22 cellular contexts compared by ENCODE assay signal in the genomic region with DNA sequence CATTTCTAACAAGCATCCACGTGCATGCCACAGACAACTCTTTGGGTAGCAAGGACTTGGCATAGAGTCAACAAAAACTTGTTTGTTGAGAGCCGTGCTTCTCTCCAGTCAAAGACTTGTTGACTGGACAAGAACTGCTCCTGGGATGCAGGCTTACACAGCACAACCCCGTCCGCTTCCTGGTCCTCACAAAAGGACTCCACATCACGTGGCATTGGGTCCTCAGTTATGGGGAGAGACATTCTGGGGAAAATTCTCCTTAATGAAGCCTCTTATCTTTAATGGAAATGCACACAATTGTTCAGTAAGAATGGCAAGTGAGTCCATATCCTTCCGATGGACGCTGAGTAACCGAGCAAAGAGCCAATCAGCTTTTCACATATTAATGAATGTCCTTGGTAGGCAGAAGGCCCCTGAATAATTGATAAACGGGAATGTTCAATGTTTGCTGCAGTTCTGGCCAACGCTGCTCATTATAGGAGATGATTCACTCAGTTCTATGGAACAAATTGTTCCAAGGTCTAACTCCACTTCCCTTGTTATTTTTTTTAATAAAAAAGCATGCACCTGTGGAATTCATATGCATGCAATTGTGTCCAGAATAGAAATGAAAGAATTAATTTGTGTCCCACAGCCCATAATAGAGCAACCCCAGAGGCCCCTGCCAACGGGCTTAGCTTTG.
DNase-seq lines count a peak whose midpoint lies in the region; ATAC-seq and TF ChIP-seq lines count a peak whose summit lies in the region.
"Had no signal": no experiment of that assay in that cellular context is flagged by ENCODE, and none has a peak within 500 bp of the region (broad histone marks: within the 10 kb centered on the region; RNA-seq: fewer than 3 reads in every experiment).

No MANE protein-coding gene starts in this region.

- no peaks in the 10 kb centered on the region for H4K20me1 ChIP-seq in neural progenitor cell (ENCODE audit: low read depth)

- H3K4me3 ChIP-seq in ACC112 (ENCODE audit: low read depth, low read length) = peak overlapping the region; percentile 12; the same call in 1 of the 2 replicates
- no peak overlapping the region for H3K4me3 ChIP-seq in RWPE2 (ENCODE audit: severe bottlenecking)
- H3K4me3 ChIP-seq in neural progenitor cell = no peak overlapping the region
- H3K4me3 ChIP-seq in vagina = no peak overlapping the region
- H3K4me3 ChIP-seq: GM23248, ovary, Peyer's patch, sigmoid colon had no signal

- peaks cover 4% of the 10 kb centered on the region for H3K27me3 Mint-ChIP-seq in neural progenitor cell (ENCODE audit: insufficient read depth, low read depth)
- peaks cover 7% of the 10 kb centered on the region for H3K27me3 Mint-ChIP-seq in stimulated activated memory B cell treated with anti-CD40 and anti-IgM and Interleukin-4, amounts not matched to agents 10 μg/mL and 1 μg/mL and 100 μg/mL, for 72 hours
- H3K27me3 Mint-ChIP-seq in activated CD4-positive, alpha-beta T cell treated with anti-CD3 and anti-CD28 coated beads for 36 hours = peaks cover 9% of the 10 kb centered on the region
- H3K27me3 Mint-ChIP-seq: brain had no signal

- no peak overlapping the region for H3K4me2 ChIP-seq in neural progenitor cell
- H3K4me2 ChIP-seq: SK-N-SH had no signal

- no peaks in the 10 kb centered on the region for H3K9me3 Mint-ChIP-seq in neural progenitor cell
- H3K9me3 Mint-ChIP-seq in stimulated activated memory B cell treated with anti-CD40 and anti-IgM and Interleukin-4, amounts not matched to agents 10 μg/mL and 1 μg/mL and 100 μg/mL, for 72 hours = no peaks in the 10 kb centered on the region
- no peaks in the 10 kb centered on the region for H3K9me3 Mint-ChIP-seq in activated CD4-positive, alpha-beta T cell treated with anti-CD3 and anti-CD28 coated beads for 36 hours (ENCODE audit: low read depth)
- H3K9me3 Mint-ChIP-seq: activated naive CD8-positive, alpha-beta T cell treated with anti-CD3 and anti-CD28 coated beads, Interleukin-2, amount 10 ng/mL, durations not matched to agents 7 days and 5 days; activated T-helper 17 cell treated with anti-CD3 and anti-CD28 coated beads, Interleukin-2, amount 50 U/mL, for 72 hours; mesothelial cell of epicardium; naive thymus-derived CD8-positive, alpha-beta T cell had no signal

- CTCF ChIA-PET in activated CD4-positive, alpha-beta T cell treated with anti-CD3 and anti-CD28 coated beads for 36 hours (lab: Charles Lee) = no interaction called here

- H3K9me3 ChIP-seq in RWPE2 (ENCODE audit: severe bottlenecking) (no peaks in the 10 kb centered on the region), neural progenitor cell (ENCODE audit: low read depth) (no peaks in the 10 kb centered on the region), vagina (no peaks in the 10 kb centered on the region)
- H3K9me3 ChIP-seq: ovary, Peyer's patch, sigmoid colon, SK-N-SH had no signal

- TF ChIP-seq CTCF in RWPE2 (IDR thresholded peaks at IDR 0.05; ENCODE audit: poor library complexity, severe bottlenecking) (no peak), neural progenitor cell (IDR thresholded peaks at IDR 0.05) (no peak), vagina (IDR thresholded peaks at IDR 0.05) (no peak)

- H3K36me3 ChIP-seq in ACC112 (ENCODE audit: insufficient read depth, low read length) (no peaks in the 10 kb centered on the region), RWPE2 (ENCODE audit: low read depth) (no peaks in the 10 kb centered on the region), neural progenitor cell (no peaks in the 10 kb centered on the region), vagina (no peaks in the 10 kb centered on the region)
- H3K36me3 ChIP-seq: ovary, Peyer's patch, sigmoid colon had no signal

- H3K79me2 ChIP-seq in ACC112 (ENCODE audit: control insufficient read depth, insufficient read depth, low read length, unreplicated experiment) (no peaks in the 10 kb centered on the region), neural progenitor cell (ENCODE audit: low read depth) (no peaks in the 10 kb centered on the region)

- no peak overlapping the region for H3K4me3 Mint-ChIP-seq in neural progenitor cell
- H3K4me3 Mint-ChIP-seq in stimulated activated memory B cell treated with anti-CD40 and anti-IgM and Interleukin-4, amounts not matched to agents 10 μg/mL and 1 μg/mL and 100 μg/mL, for 72 hours = no peak overlapping the region
- H3K4me3 Mint-ChIP-seq in activated CD4-positive, alpha-beta T cell treated with anti-CD3 and anti-CD28 coated beads for 36 hours = no peak overlapping the region
- H3K4me3 Mint-ChIP-seq: activated naive CD8-positive, alpha-beta T cell treated with anti-CD3 and anti-CD28 coated beads, Interleukin-2, amount 10 ng/mL, durations not matched to agents 7 days and 5 days; activated T-helper 17 cell treated with anti-CD3 and anti-CD28 coated beads, Interleukin-2, amount 50 U/mL, for 72 hours; brain; CD14-positive monocyte; mesothelial cell of epicardium; naive thymus-derived CD8-positive, alpha-beta T cell had no signal

- H3K4me1 ChIP-seq in ACC112 (ENCODE audit: control insufficient read depth, insufficient read depth, low read length, unreplicated experiment) = peaks cover 64% of the 10 kb centered on the region
- peaks cover 51% of the 10 kb centered on the region for H3K4me1 ChIP-seq in RWPE2 (ENCODE audit: insufficient read depth, poor library complexity, severe bottlenecking)
- H3K4me1 ChIP-seq in neural progenitor cell = peaks cover 12% of the 10 kb centered on the region
- H3K4me1 ChIP-seq in vagina = peaks cover 36% of the 10 kb centered on the region
- H3K4me1 ChIP-seq: Peyer's patch had no signal

- no peak overlapping the region for H3K27ac Mint-ChIP-seq in neural progenitor cell
- no peak overlapping the region for H3K27ac Mint-ChIP-seq in stimulated activated memory B cell treated with anti-CD40 and anti-IgM and Interleukin-4, amounts not matched to agents 10 μg/mL and 1 μg/mL and 100 μg/mL, for 72 hours
- no peak overlapping the region for H3K27ac Mint-ChIP-seq in activated CD4-positive, alpha-beta T cell treated with anti-CD3 and anti-CD28 coated beads for 36 hours
- H3K27ac Mint-ChIP-seq: activated naive CD8-positive, alpha-beta T cell treated with anti-CD3 and anti-CD28 coated beads, Interleukin-2, amount 10 ng/mL, durations not matched to agents 7 days and 5 days; activated T-helper 17 cell treated with anti-CD3 and anti-CD28 coated beads, Interleukin-2, amount 50 U/mL, for 72 hours; CD14-positive monocyte; mesothelial cell of epicardium; naive thymus-derived CD8-positive, alpha-beta T cell had no signal

- no peaks in the 10 kb centered on the region for H3K36me3 Mint-ChIP-seq in neural progenitor cell
- no peaks in the 10 kb centered on the region for H3K36me3 Mint-ChIP-seq in stimulated activated memory B cell treated with anti-CD40 and anti-IgM and Interleukin-4, amounts not matched to agents 10 μg/mL and 1 μg/mL and 100 μg/mL, for 72 hours
- H3K36me3 Mint-ChIP-seq in activated CD4-positive, alpha-beta T cell treated with anti-CD3 and anti-CD28 coated beads for 36 hours (ENCODE audit: low read depth) = no peaks in the 10 kb centered on the region
- H3K36me3 Mint-ChIP-seq: activated naive CD8-positive, alpha-beta T cell treated with anti-CD3 and anti-CD28 coated beads, Interleukin-2, amount 10 ng/mL, durations not matched to agents 7 days and 5 days; brain; CD14-positive monocyte; mesothelial cell of epicardium; naive thymus-derived CD8-positive, alpha-beta T cell had no signal

- H3K27me3 ChIP-seq in ACC112 (ENCODE audit: insufficient read depth, low read length) (no peaks in the 10 kb centered on the region), RWPE2 (ENCODE audit: insufficient read depth, poor library complexity, severe bottlenecking) (no peaks in the 10 kb centered on the region), neural progenitor cell (no peaks in the 10 kb centered on the region), vagina (no peaks in the 10 kb centered on the region)
- H3K27me3 ChIP-seq: ovary, Peyer's patch, sigmoid colon had no signal

- POLR2A ChIA-PET in activated CD4-positive, alpha-beta T cell treated with anti-CD3 and anti-CD28 coated beads for 36 hours (lab: Charles Lee) = no interaction called here

- no peaks in the 10 kb centered on the region for H3F3A ChIP-seq in neural progenitor cell (ENCODE audit: low read depth)

- no peak for TF ChIP-seq POLR2A in vagina (IDR thresholded peaks at IDR 0.05)

- DNase-seq in RWPE2 (ENCODE audit: low spot score) (no peak), neural progenitor cell (ENCODE audit: low spot score) (no peak), vagina (ENCODE audit: extremely low spot score in 2 of 2) (no peak)
- no peak for DNase-seq in activated CD4-positive, alpha-beta T cell treated with anti-CD3 and anti-CD28 coated beads for 36 hours
- DNase-seq: activated naive CD8-positive, alpha-beta T cell treated with anti-CD3 and anti-CD28 coated beads, Interleukin-2, amount 10 ng/mL, durations not matched to agents 7 days and 5 days; GM23248; naive thymus-derived CD8-positive, alpha-beta T cell; NCI-H1105 treated with DMSO at 0.1 percent for 48 hours; NCI-H2081; ovary; Peyer's patch; sigmoid colon; SK-N-SH; T-helper 2 cell had no signal

- peak; percentile 23 for ATAC-seq in RWPE2 (ENCODE audit: low read depth)
- ATAC-seq in esophagus mucosa = peak; percentile 20
- no peak for ATAC-seq in stimulated activated memory B cell treated with anti-CD40 and anti-IgM and Interleukin-4, amounts not matched to agents 10 μg/mL and 1 μg/mL and 100 μg/mL, for 72 hours
- ATAC-seq in activated CD4-positive, alpha-beta T cell treated with anti-CD3 and anti-CD28 coated beads for 36 hours = no peak
- no peak for ATAC-seq in HG02870 (IDR thresholded peaks at IDR 0.05; ENCODE audit: unreplicated experiment)
- ATAC-seq: activated T-helper 17 cell treated with anti-CD3 and anti-CD28 coated beads, Interleukin-2, amount 50 U/mL, for 72 hours; naive thymus-derived CD8-positive, alpha-beta T cell had no signal

- H2AFZ ChIP-seq in ACC112 (ENCODE audit: low read length, unreplicated experiment) (no peak overlapping the region), neural progenitor cell (replicated peaks) (peak overlapping the region; percentile 18)
- H2AFZ ChIP-seq: GM23248 had no signal

- H3K9ac ChIP-seq in neural progenitor cell = no peak overlapping the region
- H3K9ac ChIP-seq: GM23248, SK-N-SH had no signal

- H3K4me1 Mint-ChIP-seq in neural progenitor cell = peaks cover 22% of the 10 kb centered on the region
- H3K4me1 Mint-ChIP-seq in stimulated activated memory B cell treated with anti-CD40 and anti-IgM and Interleukin-4, amounts not matched to agents 10 μg/mL and 1 μg/mL and 100 μg/mL, for 72 hours = peaks cover under 1% of the 10 kb centered on the region
- no peaks in the 10 kb centered on the region for H3K4me1 Mint-ChIP-seq in activated CD4-positive, alpha-beta T cell treated with anti-CD3 and anti-CD28 coated beads for 36 hours
- H3K4me1 Mint-ChIP-seq: activated naive CD8-positive, alpha-beta T cell treated with anti-CD3 and anti-CD28 coated beads, Interleukin-2, amount 10 ng/mL, durations not matched to agents 7 days and 5 days; activated T-helper 17 cell treated with anti-CD3 and anti-CD28 coated beads, Interleukin-2, amount 50 U/mL, for 72 hours; CD14-positive monocyte; mesothelial cell of epicardium; naive thymus-derived CD8-positive, alpha-beta T cell had no signal

- peak overlapping the region; percentile 82 for H3K27ac ChIP-seq in ACC112 (ENCODE audit: low read depth, low read length)
- peak overlapping the region; percentile 98 for H3K27ac ChIP-seq in RWPE2 (ENCODE audit: poor library complexity, severe bottlenecking)
- no peak overlapping the region for H3K27ac ChIP-seq in neural progenitor cell
- no peak overlapping the region for H3K27ac ChIP-seq in vagina
- H3K27ac ChIP-seq: GM23248, ovary, Peyer's patch had no signal

- intact Hi-C loops in activated CD4-positive, alpha-beta T cell treated with anti-CD3 and anti-CD28 coated beads for 36 hours (cut with DNase I, micrococcal nuclease) = no loop called here
- intact Hi-C loops in vagina (cut with DNase I) = no loop called here

Comparison
In these comparisons a context has a peak if more than half of its experiments do, and no peak if none do; other contexts are left out.
1. H3K27ac ChIP-seq: peak in ACC112 (single experiment) and RWPE2 (single experiment); none in neural progenitor cell (single experiment) and vagina (single experiment).
2. ATAC-seq: peak in RWPE2 (single experiment) and esophagus mucosa (single experiment); none in stimulated activated memory B cell treated with anti-CD40 and anti-IgM and Interleukin-4, amounts not matched to agents 10 μg/mL and 1 μg/mL and 100 μg/mL, for 72 hours (single experiment), activated CD4-positive, alpha-beta T cell treated with anti-CD3 and anti-CD28 coated beads for 36 hours (single experiment) and HG02870 (single experiment).